8 cellular contexts compared by ENCODE assay signal in the genomic region with DNA sequence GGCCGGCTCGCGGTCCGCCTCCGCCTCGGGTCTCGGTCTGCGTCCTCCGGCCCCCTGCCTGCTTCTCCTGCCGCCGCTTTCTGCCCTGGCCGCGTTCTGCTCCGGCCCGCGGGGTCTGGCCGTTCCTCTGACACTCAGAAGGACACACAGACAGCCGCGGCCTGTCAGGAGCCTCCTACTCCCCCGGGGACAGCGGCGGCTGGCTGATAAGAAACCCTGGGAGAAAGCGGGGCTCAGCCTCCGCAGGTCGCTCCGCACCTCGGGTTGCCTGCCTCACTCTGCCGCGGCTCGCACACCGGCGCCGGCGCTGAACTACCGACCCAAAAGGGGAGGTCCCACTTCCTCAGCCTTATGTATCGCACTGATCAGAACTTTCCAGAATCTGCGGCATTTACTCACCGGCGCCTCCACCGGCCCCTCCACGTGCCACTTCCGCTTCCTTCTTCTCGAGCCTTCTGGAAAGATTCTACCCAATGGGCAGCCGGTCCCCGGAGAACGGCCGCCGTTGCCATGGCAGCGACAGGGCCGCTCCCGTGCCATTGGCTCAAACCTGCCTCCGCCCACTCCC. TPM values are rescaled to one million over a fixed set of nuclear protein-coding genes. Genes with fewer than 3 reads are reported as not detected.
DNase-seq lines count a peak whose midpoint lies in the region; TF ChIP-seq lines count a peak whose summit lies in the region.

A gene (minus strand): TSS at position 322 of the 568 bp plus-strand sequence. CDS start 322 bp downstream, outside the sequence.

- H3K36me3 ChIP-seq in ES-I3 (ENCODE audit: insufficient read depth, low read length), result no peaks in the 10 kb centered on the region
- H3K36me3 ChIP-seq in stomach smooth muscle (ENCODE audit: control insufficient read depth in 2 of 2, insufficient read depth in 2 of 2, low read length in 2 of 2), result no peaks in the 10 kb centered on the region

- no peaks in the 10 kb centered on the region for H3K36me3 Mint-ChIP-seq in neural crest cell (ENCODE audit: low read depth)

- H3K27me3 Mint-ChIP-seq in neural crest cell (ENCODE audit: low read depth), result no peaks in the 10 kb centered on the region

- TF ChIP-seq CTCF in LNCaP clone FGC (IDR thresholded peaks at IDR 0.05; ENCODE audit: control insufficient read depth, extremely low read depth, insufficient read depth) (peak; percentile 33; the same call in 1 of the 2 replicates), RWPE1 (conservative IDR thresholded peaks at IDR 0.05; ENCODE audit: low read depth) (peak; percentile 14; the same call in 1 of the 2 replicates), foreskin fibroblast (IDR thresholded peaks at IDR 0.05; ENCODE audit: low read depth, low read length) (peak; percentile 10), neural crest cell (conservative IDR thresholded peaks at IDR 0.05) (peak; percentile 41)

- H3K4me3 Mint-ChIP-seq in neural crest cell, result peak within 1 kb of the TSS; percentile 96

- POLR2A ChIA-PET in RWPE1 (lab: Yijun Ruan, JAX; ENCODE audit: low non-redundant PET), result no interaction called here

- H3K4me3 ChIP-seq in LNCaP clone FGC (ENCODE audit: low read depth, low read length), result peak within 1 kb of the TSS; percentile 92
- peak within 1 kb of the TSS; percentile 91 to 96 for H3K4me3 ChIP-seq in foreskin fibroblast (ENCODE audit: low read depth in 1 of 2, low read length in 2 of 2)
- H3K4me3 ChIP-seq in stomach smooth muscle (ENCODE audit: low read length in 2 of 2), result peak within 1 kb of the TSS; percentile 93 to 96

- H3K27ac ChIP-seq in RWPE1 (peak within 1 kb of the TSS; percentile 93), stomach smooth muscle (ENCODE audit: low read length) (peak within 1 kb of the TSS; percentile 91)

- CTCF ChIA-PET in RWPE1 (lab: Yijun Ruan, JAX), result interaction anchor here (0.8 to 0.9 kb wide), 2 partner anchors 30 to 117 kb away, joined by 4 read pairs; no protein-coding TSS in a partner anchor

- no peaks in the 10 kb centered on the region for H3K9me3 Mint-ChIP-seq in neural crest cell

- H3K27ac Mint-ChIP-seq in neural crest cell (ENCODE audit: unreplicated experiment), result peak within 1 kb of the TSS; percentile 99

- H3K9me3 ChIP-seq in ES-I3 (ENCODE audit: control insufficient read depth, insufficient read depth, low read length) (no peaks in the 10 kb centered on the region), stomach smooth muscle (ENCODE audit: control insufficient read depth in 2 of 2, low read length in 2 of 2) (no peaks in the 10 kb centered on the region)

- peaks cover 35% of the 10 kb centered on the region for H3K4me1 Mint-ChIP-seq in neural crest cell

- DNase-seq in GOT3 (lab: John Stamatoyannopoulos, UW) (peak; percentile 96), LNCaP clone FGC (ENCODE audit: low read depth) (peak; percentile 92), RWPE1 (ENCODE audit: low spot score) (peak; percentile 98), activated gamma-delta T cell treated with Interleukin-2 at 50 U/mL for 16 hours (peak; percentile 98), foreskin fibroblast (peak; percentile 98 to 99), neural crest cell (ENCODE audit: low read depth, low spot score) (peak; percentile 89)

- H3K9ac ChIP-seq in ES-I3 (ENCODE audit: low read depth, low read length) (peak within 1 kb of the TSS; percentile 95), stomach smooth muscle (ENCODE audit: low read length in 2 of 2) (peak within 1 kb of the TSS; percentile 89 to 91)

- H3K4me1 ChIP-seq in ES-I3 (ENCODE audit: insufficient read depth, low read length) (peaks cover 6% of the 10 kb centered on the region; the same call in 1 of the 2 replicates), stomach smooth muscle (ENCODE audit: control insufficient read depth, insufficient read depth, low read length) (peaks cover 7% of the 10 kb centered on the region)

- H3K27me3 ChIP-seq in stomach smooth muscle (ENCODE audit: control insufficient read depth in 1 of 2, insufficient read depth in 2 of 2, low read length in 2 of 2), result no peaks in the 10 kb centered on the region

RNA-seq across cellular contexts. Expression of the gene that starts here (rescaled TPM):
- total RNA-seq in neural crest cell, result 132 and 146 TPM in 2 replicates

Comparison
In these comparisons a context has a peak if more than half of its experiments do, and no peak if none do; other contexts are left out.
1. Peak in every context shown above with its lines: DNase-seq, H3K4me3 ChIP-seq and H3K27ac ChIP-seq.